8 cellular contexts compared by ENCODE assay signal in genomic region chr10:21524526-21525366, GRCh38. TPM values are rescaled to one million over a fixed set of nuclear protein-coding genes. Genes with fewer than 3 reads are reported as not detected.
DNase-seq lines count a peak whose midpoint lies in the region; ATAC-seq and TF ChIP-seq lines count a peak whose summit lies in the region.

No MANE protein-coding gene starts in this region.

- H3K4me3 Mint-ChIP-seq in stimulated activated naive B cell treated with anti-CD40 and anti-IgM and Interleukin-4, amounts not matched to agents 10 μg/mL and 1 μg/mL and 100 μg/mL, for 72 hours = peak overlapping the region; percentile 88 to 99

- no peaks in the 10 kb centered on the region for H3K36me3 ChIP-seq in DOHH2 (ENCODE audit: control insufficient read depth, low read length)

- peak overlapping the region; percentile 84 for H3K4me3 ChIP-seq in DOHH2 (ENCODE audit: low read length)
- peak overlapping the region; percentile 68 for H3K4me3 ChIP-seq in Jurkat, Clone E6-1 (ENCODE audit: low read length)

- H3K27ac Mint-ChIP-seq in stimulated activated naive B cell treated with anti-CD40 and anti-IgM and Interleukin-4, amounts not matched to agents 10 μg/mL and 1 μg/mL and 100 μg/mL, for 72 hours = peak overlapping the region; percentile 95

- no peaks in the 10 kb centered on the region for H3K9me3 Mint-ChIP-seq in stimulated activated naive B cell treated with anti-CD40 and anti-IgM and Interleukin-4, amounts not matched to agents 10 μg/mL and 1 μg/mL and 100 μg/mL, for 72 hours

- H3K27me3 ChIP-seq in DOHH2 (ENCODE audit: control insufficient read depth, low read length) = peaks cover 4% of the 10 kb centered on the region

- no peaks in the 10 kb centered on the region for H3K9me2 ChIP-seq in DOHH2 (replicated peaks; ENCODE audit: control insufficient read depth, low read length)

- TF ChIP-seq CTCF in DOHH2 (IDR thresholded peaks at IDR 0.05; ENCODE audit: low read depth, low read length, poor library complexity, severe bottlenecking) = no peak

- H3K4me1 ChIP-seq in DOHH2 (ENCODE audit: control insufficient read depth, low read length) = peaks cover 55% of the 10 kb centered on the region

- H3K9me3 ChIP-seq in DOHH2 (ENCODE audit: control insufficient read depth, insufficient read depth, low read length) = no peaks in the 10 kb centered on the region

- H4K20me1 ChIP-seq in DOHH2 (ENCODE audit: control insufficient read depth, insufficient read depth, low read depth, low read length) = no peaks in the 10 kb centered on the region

- peaks cover 4 to 10% of the 10 kb centered on the region in 2 donors for H3K36me3 Mint-ChIP-seq in stimulated activated naive B cell treated with anti-CD40 and anti-IgM and Interleukin-4, amounts not matched to agents 10 μg/mL and 1 μg/mL and 100 μg/mL, for 72 hours

- H3K79me2 ChIP-seq in DOHH2 (ENCODE audit: control insufficient read depth, low read length) = no peaks in the 10 kb centered on the region

- DNase-seq in Jurkat, Clone E6-1 (ENCODE audit: low read depth, low spot score) = no peak
- DNase-seq in amniotic epithelial cell (ENCODE audit: low read depth) (peak; percentile 69), iris pigment epithelial cell (ENCODE audit: low read depth) (peak; percentile 82), ecto neural progenitor cell (ENCODE audit: low spot score) (no peak)
- no peak for DNase-seq in stimulated activated naive B cell treated with anti-CD40 and anti-IgM and Interleukin-4, amounts not matched to agents 10 μg/mL and 1 μg/mL and 100 μg/mL, for 72 hours

- peak overlapping the region; percentile 93 for H3K4me2 ChIP-seq in DOHH2 (ENCODE audit: low read length)

- H3F3A ChIP-seq in DOHH2 (ENCODE audit: control insufficient read depth, insufficient read depth) = peaks cover 43% of the 10 kb centered on the region

- H3K27ac ChIP-seq in DOHH2 (ENCODE audit: low read depth, low read length) = peak overlapping the region; percentile 87

- ATAC-seq in stimulated activated naive B cell treated with anti-CD40 and anti-IgM and Interleukin-4, amounts not matched to agents 10 μg/mL and 1 μg/mL and 100 μg/mL, for 72 hours (replicated peaks) = no peak
- ATAC-seq in GM19455 (IDR thresholded peaks at IDR 0.05; ENCODE audit: unreplicated experiment) (no peak), HG02884 (IDR thresholded peaks at IDR 0.05; ENCODE audit: unreplicated experiment) (no peak)

- peaks cover 24 to 32% of the 10 kb centered on the region in 2 donors for H3K4me1 Mint-ChIP-seq in stimulated activated naive B cell treated with anti-CD40 and anti-IgM and Interleukin-4, amounts not matched to agents 10 μg/mL and 1 μg/mL and 100 μg/mL, for 72 hours

- peaks cover 49 to 52% of the 10 kb centered on the region in 2 donors for H3K27me3 Mint-ChIP-seq in stimulated activated naive B cell treated with anti-CD40 and anti-IgM and Interleukin-4, amounts not matched to agents 10 μg/mL and 1 μg/mL and 100 μg/mL, for 72 hours

RNA-seq across cellular contexts. Expression of gene SKIDA1, which starts 0.7 kb away (rescaled TPM):
- polyA plus RNA-seq in Jurkat, Clone E6-1 (2012; ENCODE audit: insufficient read depth, insufficient read length) = 0.42 TPM

RNA-seq across cellular contexts. Expression of gene MLLT10, which starts 9.3 kb away (rescaled TPM):
- 28.5 TPM for polyA plus RNA-seq in Jurkat, Clone E6-1 (2012; ENCODE audit: insufficient read depth, insufficient read length)

Comparison
In these comparisons a context has a peak if more than half of its experiments do, and no peak if none do; other contexts are left out.
1. DNase-seq: peak in amniotic epithelial cell (single experiment) and iris pigment epithelial cell (single experiment); none in Jurkat, Clone E6-1 (single experiment), stimulated activated naive B cell treated with anti-CD40 and anti-IgM and Interleukin-4, amounts not matched to agents 10 μg/mL and 1 μg/mL and 100 μg/mL, for 72 hours (single experiment) and ecto neural progenitor cell (single experiment).